Comparison of ENCODE assay signal across 18 cellular contexts in genomic region chr7:125254521-125254920, GRCh38.
DNase-seq lines count a peak whose midpoint lies in the region; TF ChIP-seq lines count a peak whose summit lies in the region.
"Had no signal": no experiment of that assay in that cellular context is flagged by ENCODE, and none has a peak within 500 bp of the region (broad histone marks: within the 10 kb centered on the region; RNA-seq: fewer than 3 reads in every experiment).

No MANE protein-coding gene starts in this region.

- no peaks in the 10 kb centered on the region for H3K36me3 Mint-ChIP-seq in MCF 10A (ENCODE audit: insufficient read depth, unreplicated experiment)
- no peaks in the 10 kb centered on the region for H3K36me3 Mint-ChIP-seq in endothelial cell (ENCODE audit: low read depth, unreplicated experiment)
- H3K36me3 Mint-ChIP-seq: CD14-positive monocyte; CD4-positive, alpha-beta memory T cell; IgD-negative memory B cell had no signal

- TF ChIP-seq POLR2A in breast epithelium (IDR thresholded peaks at IDR 0.05), result no peak

- CTCF ChIA-PET in MCF 10A (lab: Yijun Ruan, JAX) (interaction anchor here (0.5 to 0.7 kb wide), 2 partner anchors 928 to 1775 kb away, joined by 3 to 5 read pairs; no protein-coding TSS in a partner anchor), mammary epithelial cell (lab: Charles Lee; ENCODE audit: low non-redundant PET) (no interaction called here)

- H3K79me2 ChIP-seq in mammary epithelial cell (ENCODE audit: insufficient read depth, low read length) (no peaks in the 10 kb centered on the region), smooth muscle cell (ENCODE audit: low read depth) (no peaks in the 10 kb centered on the region)

- DNase-seq in MCF 10A (ENCODE audit: unreplicated experiment), result peak; percentile 14
- no peak for DNase-seq in breast epithelium (ENCODE audit: low spot score in 2 of 2)
- no peak for DNase-seq in mammary epithelial cell
- DNase-seq in epithelial cell of prostate (ENCODE audit: low read depth, low spot score), result no peak
- DNase-seq in smooth muscle cell (lab: John Stamatoyannopoulos, UW; ENCODE audit: unreplicated experiment), result no peak
- DNase-seq in endothelial cell (ENCODE audit: low spot score), result no peak
- DNase-seq in NCI-H146 (lab: John Stamatoyannopoulos, UW), result no peak
- DNase-seq in NOMO-1 treated with DMSO at 0.1 percent for 48 hours (lab: John Stamatoyannopoulos, UW; ENCODE audit: unreplicated experiment), result no peak
- DNase-seq: 8988T; CD4-positive, alpha-beta memory T cell; DMS153; DMS79; GF-D8; H9 had no signal

- H3K4me2 ChIP-seq in mammary epithelial cell (ENCODE audit: insufficient read depth, low read depth, low read length) (peak overlapping the region; percentile 48), smooth muscle cell (no peak overlapping the region)
- H3K4me2 ChIP-seq: BLaER1 had no signal

- BruUV-seq in MCF 10A (replicated peaks; lab: Mats Ljungman, UMichigan) (no TSS peak), mammary epithelial cell (replicated peaks; lab: Mats Ljungman, UMichigan) (no TSS peak)

- no peak overlapping the region for H3K9ac ChIP-seq in mammary epithelial cell (ENCODE audit: insufficient read depth, low read length)
- no peak overlapping the region for H3K9ac ChIP-seq in smooth muscle cell (ENCODE audit: low read depth)
- H3K9ac ChIP-seq: BLaER1 had no signal

- in situ Hi-C loops in mammary epithelial cell (cut with MboI; ENCODE audit: low sequenced_read_pairs in 2 of 2), result no loop called here

- no peaks in the 10 kb centered on the region for H3F3A ChIP-seq in smooth muscle cell (ENCODE audit: low read depth)

- H3K4me3 ChIP-seq in breast epithelium (no peak overlapping the region), mammary epithelial cell (replicated peaks in 1 of 3; ENCODE audit: insufficient read depth in 1 of 3, low read depth in 2 of 3, low read length in 3 of 3) (peak overlapping the region in 1 of 3 experiments; percentile 22), smooth muscle cell (no peak overlapping the region)
- H3K4me3 ChIP-seq: BLaER1 had no signal

- H2AFZ ChIP-seq in mammary epithelial cell (ENCODE audit: low read depth, low read length) (no peak overlapping the region), smooth muscle cell (ENCODE audit: low read depth) (no peak overlapping the region)

- no peak for TF ChIP-seq CTCF in MCF 10A (IDR thresholded peaks at IDR 0.05; ENCODE audit: unreplicated experiment)
- no peak for TF ChIP-seq CTCF in breast epithelium (IDR thresholded peaks at IDR 0.05)
- no peak for TF ChIP-seq CTCF in mammary epithelial cell (conservative IDR thresholded peaks at IDR 0.05 in 1 of 2, IDR thresholded peaks at IDR 0.05 in 1 of 2; ENCODE audit: extremely low read depth in 1 of 2, insufficient read depth in 1 of 2, low read depth in 1 of 2, low read length in 2 of 2)
- no peak for TF ChIP-seq CTCF in smooth muscle cell (IDR thresholded peaks at IDR 0.05; ENCODE audit: borderline replicate concordance, insufficient read depth, poor library complexity, severe bottlenecking)
- no peak for TF ChIP-seq CTCF in endothelial cell (IDR thresholded peaks at IDR 0.05; ENCODE audit: unreplicated experiment)

- peaks cover 16% of the 10 kb centered on the region for H3K4me1 Mint-ChIP-seq in MCF 10A (ENCODE audit: insufficient read depth, unreplicated experiment)
- no peaks in the 10 kb centered on the region for H3K4me1 Mint-ChIP-seq in endothelial cell (ENCODE audit: unreplicated experiment)
- H3K4me1 Mint-ChIP-seq: CD14-positive monocyte; CD4-positive, alpha-beta memory T cell had no signal

- H3K27ac Mint-ChIP-seq in MCF 10A (ENCODE audit: low read depth, unreplicated experiment) (peak overlapping the region; percentile 80), endothelial cell (ENCODE audit: unreplicated experiment) (no peak overlapping the region)
- H3K27ac Mint-ChIP-seq: CD14-positive monocyte; CD4-positive, alpha-beta memory T cell; IgD-negative memory B cell had no signal

- H3K27ac ChIP-seq in breast epithelium, result no peak overlapping the region
- peak overlapping the region; percentile 75 for H3K27ac ChIP-seq in mammary epithelial cell (ENCODE audit: insufficient read depth, low read depth, low read length)
- peak overlapping the region; percentile 72 for H3K27ac ChIP-seq in epithelial cell of prostate
- H3K27ac ChIP-seq in smooth muscle cell (ENCODE audit: low read depth), result peak overlapping the region; percentile 25
- H3K27ac ChIP-seq: BLaER1, HL-60 had no signal

- dilution Hi-C loops in mammary epithelial cell (cut with HindIII; ENCODE audit: low sequenced_read_pairs), result no loop called here

- intact Hi-C loops in MCF 10A (cut with micrococcal nuclease) (no loop called here), breast epithelium (cut with DNase I; ENCODE audit: low total_unique reads) (no loop called here), mammary epithelial cell (cut with micrococcal nuclease) (loop anchor here (5.0 kb wide), 1 partner anchor 117 kb away; no protein-coding TSS in a partner anchor)

- no peaks in the 10 kb centered on the region for H3K4me1 ChIP-seq in breast epithelium
- H3K4me1 ChIP-seq in mammary epithelial cell (ENCODE audit: insufficient read depth, low read length), result peaks cover 15% of the 10 kb centered on the region
- peaks cover 18% of the 10 kb centered on the region for H3K4me1 ChIP-seq in smooth muscle cell (ENCODE audit: low read depth)
- H3K4me1 ChIP-seq: BLaER1 had no signal

- 94% methylated on average over 1 of the region's 1 CpG for WGBS in mammary epithelial cell (ENCODE audit: low coverage, missing lambda C conversion rate)
- 71% methylated on average over 1 of the region's 1 CpG for WGBS in smooth muscle cell (ENCODE audit: low lambda C conversion rate)

- H3K9me3 Mint-ChIP-seq in MCF 10A (ENCODE audit: unreplicated experiment), result no peaks in the 10 kb centered on the region
- no peaks in the 10 kb centered on the region for H3K9me3 Mint-ChIP-seq in endothelial cell (ENCODE audit: unreplicated experiment)
- H3K9me3 Mint-ChIP-seq: H9, IgD-negative memory B cell had no signal

- H3K36me3 ChIP-seq in breast epithelium (no peaks in the 10 kb centered on the region), mammary epithelial cell (ENCODE audit: insufficient read depth, low read length) (no peaks in the 10 kb centered on the region), smooth muscle cell (ENCODE audit: low read depth) (no peaks in the 10 kb centered on the region)
- H3K36me3 ChIP-seq: BLaER1 had no signal

- H3K9me3 ChIP-seq in breast epithelium, result no peaks in the 10 kb centered on the region
- no peaks in the 10 kb centered on the region for H3K9me3 ChIP-seq in mammary epithelial cell (replicated peaks; ENCODE audit: insufficient read depth, low read length)
- no peaks in the 10 kb centered on the region for H3K9me3 ChIP-seq in smooth muscle cell (replicated peaks; ENCODE audit: low read depth)
- H3K9me3 ChIP-seq: BLaER1 had no signal

- H4K20me1 ChIP-seq in mammary epithelial cell (ENCODE audit: insufficient read depth, low read length) (no peaks in the 10 kb centered on the region), smooth muscle cell (ENCODE audit: low read depth) (no peaks in the 10 kb centered on the region)
- H4K20me1 ChIP-seq: BLaER1 had no signal

- POLR2A ChIA-PET in MCF 10A (lab: Yijun Ruan, JAX), result no interaction called here

- no peaks in the 10 kb centered on the region for H3K27me3 Mint-ChIP-seq in MCF 10A (ENCODE audit: insufficient read depth, unreplicated experiment)
- peaks cover 1% of the 10 kb centered on the region for H3K27me3 Mint-ChIP-seq in endothelial cell (ENCODE audit: unreplicated experiment)
- H3K27me3 Mint-ChIP-seq: CD4-positive, alpha-beta memory T cell; IgD-negative memory B cell had no signal

- no peak overlapping the region for H3K4me3 Mint-ChIP-seq in MCF 10A (ENCODE audit: unreplicated experiment)
- no peak overlapping the region for H3K4me3 Mint-ChIP-seq in endothelial cell (ENCODE audit: unreplicated experiment)
- H3K4me3 Mint-ChIP-seq: CD14-positive monocyte; CD4-positive, alpha-beta memory T cell; H9; IgD-negative memory B cell had no signal

- H3K27me3 ChIP-seq in breast epithelium, result no peaks in the 10 kb centered on the region
- no peaks in the 10 kb centered on the region for H3K27me3 ChIP-seq in mammary epithelial cell (ENCODE audit: insufficient read depth, low read length)
- H3K27me3 ChIP-seq in smooth muscle cell (ENCODE audit: low read depth), result no peaks in the 10 kb centered on the region
- H3K27me3 ChIP-seq: BLaER1 had no signal

Comparison
In these comparisons a context has a peak if more than half of its experiments do, and no peak if none do; other contexts are left out.
1. H3K27ac ChIP-seq: peak in mammary epithelial cell (single experiment), epithelial cell of prostate (single experiment) and smooth muscle cell (single experiment); none in breast epithelium (0 of 2).